In the genomic region with DNA sequence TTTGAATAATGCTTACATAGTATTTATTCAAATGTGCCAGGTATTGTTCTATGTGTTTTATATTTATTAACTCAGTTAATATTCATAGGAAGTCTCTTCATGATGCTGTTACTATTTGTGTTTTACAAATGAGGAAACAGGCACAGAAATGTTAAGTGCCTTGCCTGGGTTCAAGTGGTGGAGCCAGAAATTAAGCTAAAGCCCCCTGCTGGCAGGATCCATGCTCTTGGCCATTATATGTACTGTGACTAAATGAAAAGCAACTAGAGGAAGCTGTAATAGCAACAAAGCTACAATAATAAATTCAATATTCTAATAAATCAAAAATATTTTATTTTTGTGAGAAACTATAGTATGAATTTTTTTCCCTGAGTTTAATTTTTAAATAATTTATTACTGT, we compare ENCODE assay signal across 8 cellular contexts. TPM values are rescaled to one million over a fixed set of nuclear protein-coding genes. Genes with fewer than 3 reads are reported as not detected.
DNase-seq lines count a peak whose midpoint lies in the region; ATAC-seq and TF ChIP-seq lines count a peak whose summit lies in the region.

No MANE protein-coding gene starts in this region.

- no peak overlapping the region for H2AFZ ChIP-seq in hepatocyte

- H3K4me3 ChIP-seq in SJCRH30 (no peak overlapping the region), hepatocyte (no peak overlapping the region), esophagus muscularis mucosa (no peak overlapping the region)

- intact Hi-C loops in esophagus muscularis mucosa (cut with DNase I): no loop called here

- TF ChIP-seq CTCF in GM20000 (IDR thresholded peaks at IDR 0.05; ENCODE audit: extremely low read depth, missing control alignments): peak; percentile 32
- peak; percentile 24 for TF ChIP-seq CTCF in hepatocyte (IDR thresholded peaks at IDR 0.05; ENCODE audit: poor library complexity)
- TF ChIP-seq CTCF in esophagus muscularis mucosa (IDR thresholded peaks at IDR 0.05): peak in 1 of 3 experiments; percentile 20

- ATAC-seq in HG03095 (IDR thresholded peaks at IDR 0.05; ENCODE audit: unreplicated experiment): no peak

- no peaks in the 10 kb centered on the region for H3K4me1 ChIP-seq in SJCRH30
- H3K4me1 ChIP-seq in hepatocyte (ENCODE audit: insufficient read depth): peaks cover 6% of the 10 kb centered on the region
- peaks cover 4 to 21% (median 5%) of the 10 kb centered on the region in 4 donors for H3K4me1 ChIP-seq in esophagus muscularis mucosa

- H3K9me2 ChIP-seq in hepatocyte (replicated peaks; ENCODE audit: insufficient read depth): no peaks in the 10 kb centered on the region

- H3K27ac ChIP-seq in SJCRH30 (no peak overlapping the region), hepatocyte (peak overlapping the region; percentile 94), esophagus muscularis mucosa (replicated peaks in 1 of 4) (no peak overlapping the region)

- H4K20me1 ChIP-seq in hepatocyte (ENCODE audit: insufficient read depth, poor library complexity, severe bottlenecking): no peaks in the 10 kb centered on the region

- no peak overlapping the region for H3K4me2 ChIP-seq in hepatocyte

- H3K9me3 ChIP-seq in SJCRH30 (replicated peaks): no peaks in the 10 kb centered on the region
- H3K9me3 ChIP-seq in hepatocyte (ENCODE audit: low read depth): no peaks in the 10 kb centered on the region
- no peaks in the 10 kb centered on the region for H3K9me3 ChIP-seq in esophagus muscularis mucosa

- TF ChIP-seq EP300 in esophagus muscularis mucosa (IDR thresholded peaks at IDR 0.05): no peak

- no peaks in the 10 kb centered on the region for H3K79me2 ChIP-seq in hepatocyte

- H3K27me3 ChIP-seq in SJCRH30: no peaks in the 10 kb centered on the region
- no peaks in the 10 kb centered on the region for H3K27me3 ChIP-seq in hepatocyte
- no peaks in the 10 kb centered on the region for H3K27me3 ChIP-seq in esophagus muscularis mucosa

- DNase-seq in COLO668 (lab: John Stamatoyannopoulos, UW; ENCODE audit: unreplicated experiment) (peak; percentile 15), GM20000 (ENCODE audit: low spot score) (no peak), SJCRH30 (peak; percentile 19 to 45), hepatocyte (ENCODE audit: low spot score) (no peak), globus pallidus (ENCODE audit: low spot score) (no peak), esophagus muscularis mucosa (ENCODE audit: extremely low spot score) (no peak), midbrain (lab: John Stamatoyannopoulos, UW) (no peak)

- peaks cover 16% of the 10 kb centered on the region; the same call in 1 of the 2 replicates for H3K36me3 ChIP-seq in SJCRH30
- H3K36me3 ChIP-seq in hepatocyte (replicated peaks; ENCODE audit: insufficient read depth, low read depth): no peaks in the 10 kb centered on the region
- peaks cover 12 to 41% (median 27%) of the 10 kb centered on the region in 4 donors for H3K36me3 ChIP-seq in esophagus muscularis mucosa

- TF ChIP-seq POLR2A in esophagus muscularis mucosa (IDR thresholded peaks at IDR 0.05; ENCODE audit: low read depth): no peak

RNA-seq across cellular contexts. Expression of a gene that starts 30.0 kb away (rescaled TPM):
- 107 and 115 TPM in 2 replicates for total RNA-seq in SJCRH30 (2014; rRNA removed; shearing (Covaris generic))
- 85.8 and 92.9 TPM in 2 replicates for total RNA-seq in hepatocyte
- 48.1 and 55.2 TPM in 2 replicates for polyA plus RNA-seq in hepatocyte
- 10 to 100 TPM; 54.8 to 87.7 (median 75.4) TPM for total RNA-seq in esophagus muscularis mucosa

RNA-seq across cellular contexts. Expression of a gene that starts 34.3 kb away (rescaled TPM):
- total RNA-seq in SJCRH30 (2014; rRNA removed; shearing (Covaris generic)): 46.5 and 48.3 TPM in 2 replicates
- total RNA-seq in hepatocyte (37.6 and 53.4 TPM in 2 replicates), esophagus muscularis mucosa (10 to 100 TPM; 11.2 to 14.3 (median 12.6) TPM)
- 9.7 and 11.2 TPM in 2 replicates for polyA plus RNA-seq in hepatocyte

Comparison
In these comparisons a context has a peak if more than half of its experiments do, and no peak if none do; other contexts are left out.
1. DNase-seq: peak in COLO668 (single experiment) and SJCRH30 (2 of 2); none in GM20000 (single experiment), hepatocyte (single experiment), globus pallidus (single experiment), esophagus muscularis mucosa (single experiment) and midbrain (single experiment).